1 cellular context compared by ENCODE assay signal in genomic region chr7:128645844-128646243, GRCh38. TPM values are rescaled to one million over a fixed set of nuclear protein-coding genes. Genes with fewer than 3 reads are reported as not detected.
"Had no signal": no experiment of that assay in that cellular context is flagged by ENCODE, and none has a peak within 500 bp of the region (broad histone marks: within the 10 kb centered on the region; RNA-seq: fewer than 3 reads in every experiment).

No MANE protein-coding gene starts in this region.

RNA-seq across cellular contexts. Expression of gene GARIN1A, which starts 26.2 kb away (rescaled TPM):
- total RNA-seq: activated naive CD4-positive, alpha-beta T cell treated with anti-CD3 and anti-CD28 coated beads for 36 hours had no signal
